Comparison of ENCODE assay signal across 31 cellular contexts in the genomic region with DNA sequence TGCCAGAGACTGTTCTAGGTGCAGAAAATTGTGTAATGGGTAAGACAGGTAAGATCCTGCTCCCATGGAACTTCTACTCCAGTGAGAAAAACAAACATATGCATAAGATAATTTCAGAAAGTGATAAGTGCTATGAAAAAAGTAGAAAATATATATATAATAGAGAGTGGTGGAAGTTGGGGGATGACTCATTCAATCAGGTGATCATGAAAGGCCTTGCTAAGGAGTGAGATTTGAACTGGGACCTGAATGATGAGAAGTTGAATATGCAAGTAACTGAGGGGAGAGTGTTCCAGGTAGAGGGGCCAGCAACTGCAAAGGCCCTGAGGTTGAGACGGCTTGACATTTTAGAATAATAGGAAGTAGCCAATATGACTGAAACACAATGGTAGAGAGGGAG.
"Had no signal": no experiment of that assay in that cellular context is flagged by ENCODE, and none has a peak within 500 bp of the region (broad histone marks: within the 10 kb centered on the region; RNA-seq: fewer than 3 reads in every experiment).

No MANE protein-coding gene starts in this region.

- H3K4me3 ChIP-seq: adrenal gland, body of pancreas, esophagus squamous epithelium, gastroesophageal sphincter had no signal

- H3K4me1 ChIP-seq: body of pancreas, esophagus squamous epithelium, gastroesophageal sphincter had no signal

- DNase-seq: activated CD4-positive, alpha-beta memory T cell treated with anti-CD3 and anti-CD28 coated beads for 36 hours; activated CD4-positive, alpha-beta T cell treated with anti-CD3 and anti-CD28 coated beads for 36 hours; activated CD4-positive, alpha-beta T cell treated with anti-CD3 and anti-CD28 coated beads, Interleukin-2, amount 10 ng/mL, durations not matched to agents 24 days and 14 days; activated CD4-positive, CD25-positive, alpha-beta regulatory T cell; activated CD4-positive, CD25-positive, alpha-beta regulatory T cell treated with anti-CD3 and anti-CD28 coated beads, Interleukin-2, amount 50 U/mL, for 72 hours; activated CD8-positive, alpha-beta memory T cell treated with anti-CD3 and anti-CD28 coated beads, Interleukin-2, amount 10 ng/mL, durations not matched to agents 7 days and 5 days; activated CD8-positive, alpha-beta memory T cell treated with anti-CD3 and anti-CD28 coated beads, Interleukin-2, amount 50 U/mL, for 4 hours; activated CD8-positive, alpha-beta T cell treated with anti-CD3 and anti-CD28 coated beads, Interleukin-2, amount 10 ng/mL, durations not matched to agents 7 days and 5 days; activated effector memory CD4-positive, alpha-beta T cell treated with anti-CD3 and anti-CD28 coated beads, Interleukin-2, amount 50 U/mL, for 16 hours; activated naive CD4-positive, alpha-beta T cell treated with anti-CD3 and anti-CD28 coated beads for 36 hours; activated naive CD8-positive, alpha-beta T cell treated with anti-CD3 and anti-CD28 coated beads for 36 hours; activated naive CD8-positive, alpha-beta T cell treated with anti-CD3 and anti-CD28 coated beads, Interleukin-2, amount 50 U/mL, for 24 hours; activated T-cell treated with anti-CD3 and anti-CD28 coated beads, Interleukin-2, amount 50 U/mL, for 1 hour; activated T-cell treated with anti-CD3 and anti-CD28 coated beads, Interleukin-2, amount 50 U/mL, for 48 hours; adrenal gland; amygdala; aorta; body of pancreas; caudate nucleus; cortex of kidney; dermis blood vessel endothelial cell; effector CD4-positive, alpha-beta T cell; effector memory CD8-positive, alpha-beta T cell; esophagus squamous epithelium; foreskin melanocyte; T-helper 1 cell; T-helper 17 cell; T1000 had no signal

- H3K27me3 ChIP-seq: adrenal gland, body of pancreas, esophagus squamous epithelium, gastroesophageal sphincter had no signal

- H3K9me3 ChIP-seq: adrenal gland, body of pancreas, esophagus squamous epithelium, gastroesophageal sphincter had no signal

- H3K36me3 ChIP-seq: adrenal gland, esophagus squamous epithelium, gastroesophageal sphincter had no signal

- H3K27ac ChIP-seq: adrenal gland, body of pancreas, epithelial cell of prostate, esophagus squamous epithelium, gastroesophageal sphincter had no signal

- FAIRE-seq: colon had no signal
